ENCODE assay signal across 1 cellular context in the genomic region with DNA sequence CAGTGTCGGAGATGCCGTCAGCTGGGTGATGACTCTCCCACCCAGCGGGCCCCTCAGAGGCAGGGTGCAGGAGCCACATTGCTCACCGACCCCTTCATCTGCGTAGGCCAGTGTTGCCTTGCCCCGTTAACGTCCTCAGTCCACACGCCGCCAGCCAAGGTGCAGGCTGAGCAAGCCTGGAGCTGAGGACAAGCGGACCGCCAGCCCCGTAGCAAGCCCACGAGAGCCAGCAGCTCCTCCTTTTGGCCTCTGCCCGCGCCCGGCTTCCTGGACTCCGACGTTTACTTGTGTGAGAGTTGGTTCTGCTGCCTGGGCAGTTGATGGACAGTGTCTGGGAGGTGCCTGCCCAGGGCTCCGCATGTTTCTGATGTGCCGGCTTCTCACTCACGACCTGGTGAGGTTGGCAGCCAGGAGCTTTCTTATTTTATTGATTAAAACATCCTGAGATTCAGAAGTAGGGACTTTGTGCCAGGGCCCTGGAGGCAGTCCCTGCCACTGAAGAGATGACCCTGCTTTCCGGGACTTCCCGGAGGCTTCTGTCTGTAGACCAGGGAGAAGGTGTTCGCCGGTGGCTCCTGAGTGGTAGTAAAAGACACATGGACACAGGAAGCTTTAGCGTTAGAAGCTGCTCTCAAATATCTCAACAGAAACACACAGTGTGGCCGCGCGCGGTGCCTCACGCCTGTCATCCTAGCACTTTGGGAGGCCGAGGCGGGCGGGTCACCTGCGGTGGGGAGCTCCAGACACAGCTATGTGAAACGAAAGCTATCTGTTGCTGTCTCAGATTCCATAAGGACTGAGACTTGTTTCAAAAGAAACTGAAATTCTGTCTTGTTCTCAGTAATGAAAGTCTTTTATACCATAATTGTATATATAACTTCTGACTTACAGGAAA.
TF ChIP-seq lines count a peak whose summit lies in the region.

No MANE protein-coding gene starts in this region.

TF ChIP-seq in IMR-90, 13 proteins besides CTCF, POLR2A, EP300 and RAD21:
- TF ChIP-seq RFX5 (IDR thresholded peaks at IDR 0.05; ENCODE audit: low read depth, low read length): no peak
- TF ChIP-seq, protein P1, sequence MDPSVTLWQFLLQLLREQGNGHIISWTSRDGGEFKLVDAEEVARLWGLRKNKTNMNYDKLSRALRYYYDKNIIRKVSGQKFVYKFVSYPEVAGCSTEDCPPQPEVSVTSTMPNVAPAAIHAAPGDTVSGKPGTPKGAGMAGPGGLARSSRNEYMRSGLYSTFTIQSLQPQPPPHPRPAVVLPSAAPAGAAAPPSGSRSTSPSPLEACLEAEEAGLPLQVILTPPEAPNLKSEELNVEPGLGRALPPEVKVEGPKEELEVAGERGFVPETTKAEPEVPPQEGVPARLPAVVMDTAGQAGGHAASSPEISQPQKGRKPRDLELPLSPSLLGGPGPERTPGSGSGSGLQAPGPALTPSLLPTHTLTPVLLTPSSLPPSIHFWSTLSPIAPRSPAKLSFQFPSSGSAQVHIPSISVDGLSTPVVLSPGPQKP (IDR thresholded peaks at IDR 0.05; ENCODE audit: borderline replicate concordance, low read depth, low read length): no peak
- TF ChIP-seq, protein P2, sequence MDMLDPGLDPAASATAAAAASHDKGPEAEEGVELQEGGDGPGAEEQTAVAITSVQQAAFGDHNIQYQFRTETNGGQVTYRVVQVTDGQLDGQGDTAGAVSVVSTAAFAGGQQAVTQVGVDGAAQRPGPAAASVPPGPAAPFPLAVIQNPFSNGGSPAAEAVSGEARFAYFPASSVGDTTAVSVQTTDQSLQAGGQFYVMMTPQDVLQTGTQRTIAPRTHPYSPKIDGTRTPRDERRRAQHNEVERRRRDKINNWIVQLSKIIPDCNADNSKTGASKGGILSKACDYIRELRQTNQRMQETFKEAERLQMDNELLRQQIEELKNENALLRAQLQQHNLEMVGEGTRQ (IDR thresholded peaks at IDR 0.05; ENCODE audit: low read depth, low read length): no peak
- TF ChIP-seq CHD1 (IDR thresholded peaks at IDR 0.05; ENCODE audit: low read depth, low read length): no peak
- TF ChIP-seq NFE2L2 (IDR thresholded peaks at IDR 0.05; ENCODE audit: low read depth, low read length): no peak
TF ChIP-seq in IMR-90: peak in this region for 0.
